In the genomic region with DNA sequence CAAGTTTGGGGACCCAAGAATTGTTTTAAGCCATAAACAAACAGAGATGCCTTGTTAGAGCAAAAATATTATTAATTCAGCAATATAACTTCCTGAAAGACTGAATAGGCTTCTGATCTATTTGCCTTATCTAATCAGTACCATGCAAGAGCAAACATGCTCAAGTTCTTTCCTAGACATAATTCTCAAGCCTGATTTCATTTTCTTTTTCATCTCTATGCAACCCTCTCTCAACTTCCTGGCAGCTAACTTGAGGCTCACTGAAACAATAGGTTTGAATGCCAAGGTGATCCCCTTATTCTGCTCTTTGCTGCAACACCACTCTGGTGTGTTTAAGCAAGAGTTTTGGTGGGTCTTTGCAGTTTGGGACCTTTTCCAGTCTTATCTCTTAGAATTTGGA, we compare ENCODE assay signal across 16 cellular contexts.
DNase-seq lines count a peak whose midpoint lies in the region; ATAC-seq and TF ChIP-seq lines count a peak whose summit lies in the region.
"Had no signal": no experiment of that assay in that cellular context is flagged by ENCODE, and none has a peak within 500 bp of the region (broad histone marks: within the 10 kb centered on the region; RNA-seq: fewer than 3 reads in every experiment).

No MANE protein-coding gene starts in this region.

- H3K4me1 ChIP-seq in DND-41 (ENCODE audit: insufficient read depth, low read length) (peaks cover 98% of the 10 kb centered on the region), gastroesophageal sphincter (peaks cover 0 to 19% (median 0%) of the 10 kb centered on the region in 3 donors)

- TF ChIP-seq EP300 in gastroesophageal sphincter (IDR thresholded peaks at IDR 0.05): no peak

- peak overlapping the region; percentile 40 for H3K4me2 ChIP-seq in DND-41 (ENCODE audit: insufficient read depth, low read length)

- CTCF ChIA-PET in activated CD8-positive, alpha-beta T cell treated with anti-CD3 and anti-CD28 coated beads, Interleukin-2, amount 10 ng/mL, durations not matched to agents 7 days and 5 days (lab: Charles Lee): interaction anchor here (1.1 to 2.7 kb wide), 8 partner anchors 9 to 228 kb away, joined by 3 to 11 read pairs (median 5); no protein-coding TSS in a partner anchor

- H3K27ac ChIP-seq in DND-41 (ENCODE audit: low read length): peak overlapping the region; percentile 98
- H3K27ac ChIP-seq in gastroesophageal sphincter: no peak overlapping the region

- no peak for TF ChIP-seq CTCF in DND-41 (IDR thresholded peaks at IDR 0.05; ENCODE audit: borderline replicate concordance, extremely low read depth, low read length, poor library complexity, severe bottlenecking)
- no peak for TF ChIP-seq CTCF in gastroesophageal sphincter (IDR thresholded peaks at IDR 0.05)

- DNase-seq in DND-41: peak; percentile 51
- peak; percentile 29 for DNase-seq in activated CD8-positive, alpha-beta T cell treated with anti-CD3 and anti-CD28 coated beads, Interleukin-2, amount 10 ng/mL, durations not matched to agents 7 days and 5 days
- DNase-seq in naive thymus-derived CD8-positive, alpha-beta T cell: peak in 2 of 10 donors; percentile 29 to 33
- DNase-seq in cardiac septum (ENCODE audit: low spot score): no peak
- no peak for DNase-seq in NCI-H1436 (lab: John Stamatoyannopoulos, UW)
- no peak for DNase-seq in NCI-H1417 (lab: John Stamatoyannopoulos, UW)
- DNase-seq: C1 segment of cervical spinal cord; NCI-H187; NCI-H526 treated with DMSO at 0.1 percent for 48 hours; Peyer's patch; right cardiac atrium; stimulated activated CD4-positive, alpha-beta T cell treated with anti-CD3 and anti-CD28 coated beads, Interleukin-4, amount 100 ng/mL, for 24 hours had no signal

- peak overlapping the region; percentile 15 for H3K4me3 Mint-ChIP-seq in activated CD8-positive, alpha-beta T cell treated with anti-CD3 and anti-CD28 coated beads, Interleukin-2, amount 10 ng/mL, durations not matched to agents 7 days and 5 days
- peak overlapping the region in 9 of 10 donors; percentile 3 to 75 (median 50) for H3K4me3 Mint-ChIP-seq in naive thymus-derived CD8-positive, alpha-beta T cell
- H3K4me3 Mint-ChIP-seq: dendritic cell treated with granulocyte-macrophage colony-stimulating factor and Interleukin-4, amounts not matched to agents 40 ng/mL and 50 ng/mL, for 4 days had no signal

- H3K36me3 ChIP-seq in DND-41 (ENCODE audit: insufficient read depth, low read length) (no peaks in the 10 kb centered on the region), gastroesophageal sphincter (no peaks in the 10 kb centered on the region)
- H3K36me3 ChIP-seq: Peyer's patch had no signal

- H3K36me3 Mint-ChIP-seq in activated CD8-positive, alpha-beta T cell treated with anti-CD3 and anti-CD28 coated beads, Interleukin-2, amount 10 ng/mL, durations not matched to agents 7 days and 5 days (ENCODE audit: low read depth): peaks cover 4% of the 10 kb centered on the region
- no peaks in the 10 kb centered on the region for H3K36me3 Mint-ChIP-seq in naive thymus-derived CD8-positive, alpha-beta T cell

- H3K9me3 ChIP-seq in DND-41 (ENCODE audit: insufficient read depth, low read length, severe bottlenecking) (no peaks in the 10 kb centered on the region), gastroesophageal sphincter (no peaks in the 10 kb centered on the region)
- H3K9me3 ChIP-seq: Peyer's patch had no signal

- H3K27ac Mint-ChIP-seq in activated CD8-positive, alpha-beta T cell treated with anti-CD3 and anti-CD28 coated beads, Interleukin-2, amount 10 ng/mL, durations not matched to agents 7 days and 5 days: peak overlapping the region; percentile 90
- H3K27ac Mint-ChIP-seq in naive thymus-derived CD8-positive, alpha-beta T cell: peak overlapping the region; percentile 67 to 98 (median 93)
- H3K27ac Mint-ChIP-seq: dendritic cell treated with granulocyte-macrophage colony-stimulating factor and Interleukin-4, amounts not matched to agents 40 ng/mL and 50 ng/mL, for 4 days had no signal

- no peaks in the 10 kb centered on the region for H4K20me1 ChIP-seq in DND-41 (ENCODE audit: insufficient read depth, low read length)

- TF ChIP-seq POLR2A in gastroesophageal sphincter (IDR thresholded peaks at IDR 0.05): no peak

- H3K27me3 ChIP-seq in DND-41 (ENCODE audit: insufficient read depth, low read length, poor library complexity): no peaks in the 10 kb centered on the region
- H3K27me3 ChIP-seq in gastroesophageal sphincter: no peaks in the 10 kb centered on the region
- H3K27me3 ChIP-seq: Peyer's patch had no signal

- no peaks in the 10 kb centered on the region for H3K9me3 Mint-ChIP-seq in activated CD8-positive, alpha-beta T cell treated with anti-CD3 and anti-CD28 coated beads, Interleukin-2, amount 10 ng/mL, durations not matched to agents 7 days and 5 days (ENCODE audit: insufficient read depth)
- H3K9me3 Mint-ChIP-seq in naive thymus-derived CD8-positive, alpha-beta T cell: no peaks in the 10 kb centered on the region
- H3K9me3 Mint-ChIP-seq: dendritic cell treated with granulocyte-macrophage colony-stimulating factor and Interleukin-4, amounts not matched to agents 40 ng/mL and 50 ng/mL, for 4 days had no signal

- H3K79me2 ChIP-seq in DND-41 (ENCODE audit: insufficient read depth, low read length): no peaks in the 10 kb centered on the region

- POLR2A ChIA-PET in activated CD8-positive, alpha-beta T cell treated with anti-CD3 and anti-CD28 coated beads, Interleukin-2, amount 10 ng/mL, durations not matched to agents 7 days and 5 days (lab: Charles Lee): interaction anchor here (0.7 to 1.4 kb wide), 4 partner anchors 25 to 282 kb away, joined by 3 to 6 read pairs (median 4); no protein-coding TSS in a partner anchor
- POLR2A ChIA-PET in naive thymus-derived CD8-positive, alpha-beta T cell (lab: Charles Lee): no interaction called here

- intact Hi-C loops in cardiac septum (cut with DNase I): no loop called here

- H3K4me3 ChIP-seq in DND-41 (ENCODE audit: low read depth in 1 of 2, low read length in 2 of 2) (peak overlapping the region in 1 of 2 experiments; percentile 21; a peak in 1 of 4 replicates), gastroesophageal sphincter (no peak overlapping the region)
- H3K4me3 ChIP-seq: K562, Peyer's patch had no signal

- ATAC-seq in DND-41 (ENCODE audit: insufficient read depth, low read depth) (peak; percentile 47), GM21717 (IDR thresholded peaks at IDR 0.05; ENCODE audit: unreplicated experiment) (peak; percentile 44), gastroesophageal sphincter (no peak)
- peak; percentile 67 for ATAC-seq in activated CD8-positive, alpha-beta T cell treated with anti-CD3 and anti-CD28 coated beads, Interleukin-2, amount 10 ng/mL, durations not matched to agents 7 days and 5 days
- peak; percentile 74 to 75 for ATAC-seq in naive thymus-derived CD8-positive, alpha-beta T cell
- ATAC-seq: K562, right cardiac atrium had no signal

- no peaks in the 10 kb centered on the region for H3K27me3 Mint-ChIP-seq in activated CD8-positive, alpha-beta T cell treated with anti-CD3 and anti-CD28 coated beads, Interleukin-2, amount 10 ng/mL, durations not matched to agents 7 days and 5 days (ENCODE audit: low read depth)
- H3K27me3 Mint-ChIP-seq in naive thymus-derived CD8-positive, alpha-beta T cell: no peaks in the 10 kb centered on the region
- H3K27me3 Mint-ChIP-seq: dendritic cell treated with granulocyte-macrophage colony-stimulating factor and Interleukin-4, amounts not matched to agents 40 ng/mL and 50 ng/mL, for 4 days had no signal

- peak overlapping the region; percentile 63 for H3K9ac ChIP-seq in DND-41 (ENCODE audit: low read depth, low read length)

- peak overlapping the region; percentile 57 for H2AFZ ChIP-seq in DND-41 (ENCODE audit: low read depth, low read length)

- H3K4me1 Mint-ChIP-seq in activated CD8-positive, alpha-beta T cell treated with anti-CD3 and anti-CD28 coated beads, Interleukin-2, amount 10 ng/mL, durations not matched to agents 7 days and 5 days (ENCODE audit: low read depth): peaks cover 39% of the 10 kb centered on the region
- peaks cover 11 to 36% (median 24%) of the 10 kb centered on the region in 4 donors for H3K4me1 Mint-ChIP-seq in naive thymus-derived CD8-positive, alpha-beta T cell

Comparison
In these comparisons a context has a peak if more than half of its experiments do, and no peak if none do; other contexts are left out.
1. DNase-seq: peak in DND-41 (single experiment) and activated CD8-positive, alpha-beta T cell treated with anti-CD3 and anti-CD28 coated beads, Interleukin-2, amount 10 ng/mL, durations not matched to agents 7 days and 5 days (single experiment); none in cardiac septum (single experiment), NCI-H1436 (single experiment) and NCI-H1417 (0 of 3).